In the genomic region with DNA sequence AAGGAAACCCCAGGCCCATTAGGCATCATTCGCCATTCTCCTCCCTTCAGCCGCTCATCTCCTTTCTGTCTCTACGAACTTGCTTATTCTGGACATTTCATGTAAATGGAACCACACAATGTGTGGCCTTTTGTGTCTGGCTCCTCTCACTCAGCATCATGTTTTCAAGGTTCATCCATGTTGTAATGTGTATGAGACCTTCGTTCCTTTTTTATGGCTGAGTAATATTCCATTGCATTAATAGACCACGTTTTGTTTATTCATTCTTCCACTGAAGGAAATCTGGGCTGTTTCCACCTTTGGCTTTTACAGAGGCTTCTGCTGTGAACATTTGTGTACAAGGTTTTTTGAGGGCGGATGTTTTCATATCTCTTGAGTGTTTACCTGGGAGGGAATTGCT, we compare ENCODE assay signal across 2 cellular contexts.
TF ChIP-seq lines count a peak whose summit lies in the region.

No MANE protein-coding gene starts in this region.

TF ChIP-seq in HepG2, 621 proteins besides CTCF, POLR2A, EP300 and RAD21:
- TF ChIP-seq ZNF205 (CRISPR knock-in tag; IDR thresholded peaks at IDR 0.05) = no peak
- TF ChIP-seq ZNF724P (CRISPR knock-in tag; IDR thresholded peaks at IDR 0.05; ENCODE audit: borderline replicate concordance) = no peak
- no peak for TF ChIP-seq ZNF737 (CRISPR knock-in tag; IDR thresholded peaks at IDR 0.05; ENCODE audit: borderline replicate concordance)
- no peak for TF ChIP-seq GABPB1 (CRISPR knock-in tag; IDR thresholded peaks at IDR 0.05)
- TF ChIP-seq ZNF747 (CRISPR knock-in tag; IDR thresholded peaks at IDR 0.05; ENCODE audit: borderline replicate concordance) = no peak
- no peak for TF ChIP-seq ZMYM4 (CRISPR knock-in tag; IDR thresholded peaks at IDR 0.05)
- no peak for TF ChIP-seq SP2 (CRISPR knock-in tag; IDR thresholded peaks at IDR 0.05)
- TF ChIP-seq ZNF567 (CRISPR knock-in tag; IDR thresholded peaks at IDR 0.05; ENCODE audit: borderline replicate concordance) = no peak
- TF ChIP-seq DDIT3 (CRISPR knock-in tag; IDR thresholded peaks at IDR 0.05) = no peak
- no peak for TF ChIP-seq ASH2L (IDR thresholded peaks at IDR 0.05; ENCODE audit: insufficient read length, low read depth, low read length)
- TF ChIP-seq, protein P1, sequence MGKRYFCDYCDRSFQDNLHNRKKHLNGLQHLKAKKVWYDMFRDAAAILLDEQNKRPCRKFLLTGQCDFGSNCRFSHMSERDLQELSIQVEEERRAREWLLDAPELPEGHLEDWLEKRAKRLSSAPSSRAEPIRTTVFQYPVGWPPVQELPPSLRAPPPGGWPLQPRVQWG (CRISPR knock-in tag; IDR thresholded peaks at IDR 0.05; ENCODE audit: borderline replicate concordance, low read depth) = no peak
- no peak for TF ChIP-seq HNRNPH1 (optimal IDR thresholded peaks at IDR 0.05; ENCODE audit: low read depth, low read length)
- no peak for TF ChIP-seq ELF1 (CRISPR knock-in tag; IDR thresholded peaks at IDR 0.05)
- TF ChIP-seq ZNF282 (IDR thresholded peaks at IDR 0.05; ENCODE audit: partially characterized antibody) = no peak
- no peak for TF ChIP-seq ZNF264 (CRISPR knock-in tag; IDR thresholded peaks at IDR 0.05)
- TF ChIP-seq BCLAF1 (IDR thresholded peaks at IDR 0.05) = no peak

TF ChIP-seq in WTC11, 78 proteins besides CTCF, POLR2A, EP300 and RAD21:
- TF ChIP-seq ESRRA (CRISPR knock-in tag; IDR thresholded peaks at IDR 0.05; ENCODE audit: borderline replicate concordance) (no peak), AFF4 (CRISPR knock-in tag; IDR thresholded peaks at IDR 0.05; ENCODE audit: borderline replicate concordance) (no peak), ZNF317 (CRISPR knock-in tag; IDR thresholded peaks at IDR 0.05; ENCODE audit: borderline replicate concordance, low read depth) (no peak), RORB (CRISPR knock-in tag; IDR thresholded peaks at IDR 0.05) (no peak), FOXP4 (CRISPR knock-in tag; IDR thresholded peaks at IDR 0.05) (no peak), TP53 (CRISPR knock-in tag; IDR thresholded peaks at IDR 0.05) (no peak), ZNF263 (CRISPR knock-in tag; IDR thresholded peaks at IDR 0.05; ENCODE audit: low read depth) (no peak), RELA (CRISPR knock-in tag; IDR thresholded peaks at IDR 0.05; ENCODE audit: borderline replicate concordance) (no peak), ZNF232 (CRISPR knock-in tag; IDR thresholded peaks at IDR 0.05) (no peak), GRHL2 (CRISPR knock-in tag; IDR thresholded peaks at IDR 0.05; ENCODE audit: insufficient replicate concordance, severe bottlenecking) (no peak), NFATC4 (CRISPR knock-in tag; IDR thresholded peaks at IDR 0.05) (no peak), FOXK1 (CRISPR knock-in tag; IDR thresholded peaks at IDR 0.05) (no peak)
- TF ChIP-seq, protein P2, sequence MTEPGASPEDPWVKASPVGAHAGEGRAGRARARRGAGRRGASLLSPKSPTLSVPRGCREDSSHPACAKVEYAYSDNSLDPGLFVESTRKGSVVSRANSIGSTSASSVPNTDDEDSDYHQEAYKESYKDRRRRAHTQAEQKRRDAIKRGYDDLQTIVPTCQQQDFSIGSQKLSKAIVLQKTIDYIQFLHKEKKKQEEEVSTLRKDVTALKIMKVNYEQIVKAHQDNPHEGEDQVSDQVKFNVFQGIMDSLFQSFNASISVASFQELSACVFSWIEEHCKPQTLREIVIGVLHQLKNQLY (CRISPR knock-in tag; IDR thresholded peaks at IDR 0.05) = no peak
- TF ChIP-seq, protein P3, sequence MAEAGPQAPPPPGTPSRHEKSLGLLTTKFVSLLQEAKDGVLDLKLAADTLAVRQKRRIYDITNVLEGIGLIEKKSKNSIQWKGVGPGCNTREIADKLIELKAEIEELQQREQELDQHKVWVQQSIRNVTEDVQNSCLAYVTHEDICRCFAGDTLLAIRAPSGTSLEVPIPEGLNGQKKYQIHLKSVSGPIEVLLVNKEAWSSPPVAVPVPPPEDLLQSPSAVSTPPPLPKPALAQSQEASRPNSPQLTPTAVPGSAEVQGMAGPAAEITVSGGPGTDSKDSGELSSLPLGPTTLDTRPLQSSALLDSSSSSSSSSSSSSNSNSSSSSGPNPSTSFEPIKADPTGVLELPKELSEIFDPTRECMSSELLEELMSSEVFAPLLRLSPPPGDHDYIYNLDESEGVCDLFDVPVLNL (CRISPR knock-in tag; IDR thresholded peaks at IDR 0.05; ENCODE audit: borderline replicate concordance, low read depth) = no peak
